24 cellular contexts compared by ENCODE assay signal in genomic region chr14:53950031-53950793, GRCh38. TPM values are rescaled to one million over a fixed set of nuclear protein-coding genes. Genes with fewer than 3 reads are reported as not detected.
DNase-seq lines count a peak whose midpoint lies in the region; TF ChIP-seq lines count a peak whose summit lies in the region.
"Had no signal": no experiment of that assay in that cellular context is flagged by ENCODE, and none has a peak within 500 bp of the region (broad histone marks: within the 10 kb centered on the region; RNA-seq: fewer than 3 reads in every experiment).

No MANE protein-coding gene starts in this region.

- H3K4me3 Mint-ChIP-seq in endodermal cell (peak overlapping the region; percentile 85), nephron (peak overlapping the region; percentile 91 to 100 (median 93))
- H3K4me3 Mint-ChIP-seq: activated naive CD4-positive, alpha-beta T cell treated with anti-CD3 and anti-CD28 coated beads, Interleukin-2, amount 10 ng/mL, durations not matched to agents 7 days and 5 days; activated T-cell treated with anti-CD3 and anti-CD28 coated beads, Interleukin-2, amount 50 U/mL, for 24 hours had no signal

- no peak overlapping the region for H3K9ac ChIP-seq in endodermal cell (ENCODE audit: extremely low read depth, low read length, poor library complexity, severe bottlenecking)

- no peak for TF ChIP-seq CTCF in endodermal cell (conservative IDR thresholded peaks at IDR 0.05)
- no peak for TF ChIP-seq CTCF in nephron (IDR thresholded peaks at IDR 0.05; ENCODE audit: unreplicated experiment in 3 of 3)
- TF ChIP-seq CTCF in transverse colon (IDR thresholded peaks at IDR 0.05): no peak

- H3K4me1 Mint-ChIP-seq in endodermal cell (peaks cover 35% of the 10 kb centered on the region), nephron (peaks cover 40% of the 10 kb centered on the region)

- H3K27ac Mint-ChIP-seq in endodermal cell (no peak overlapping the region), nephron (peak overlapping the region in 1 of 3 experiments; percentile 89)
- H3K27ac Mint-ChIP-seq: activated naive CD4-positive, alpha-beta T cell treated with anti-CD3 and anti-CD28 coated beads, Interleukin-2, amount 10 ng/mL, durations not matched to agents 7 days and 5 days; activated T-cell treated with anti-CD3 and anti-CD28 coated beads, Interleukin-2, amount 50 U/mL, for 24 hours; H9; naive thymus-derived CD4-positive, alpha-beta T cell; T-cell had no signal

- H3K4me3 ChIP-seq in endodermal cell (ENCODE audit: low read length) (peak overlapping the region; percentile 85), transverse colon (no peak overlapping the region)
- H3K4me3 ChIP-seq: ovary had no signal

- peaks cover 5% of the 10 kb centered on the region for H3K4me1 ChIP-seq in endodermal cell (ENCODE audit: control insufficient read depth, insufficient read depth, low read length)
- H3K4me1 ChIP-seq in transverse colon: peaks cover 0 to 37% (median 26%) of the 10 kb centered on the region in 4 donors

- TF ChIP-seq POLR2A in transverse colon (IDR thresholded peaks at IDR 0.05): no peak

- no peak for TF ChIP-seq EP300 in transverse colon (IDR thresholded peaks at IDR 0.05; ENCODE audit: low read depth)

- H3K36me3 ChIP-seq in endodermal cell (ENCODE audit: control insufficient read depth, insufficient read depth, low read length): peaks cover 26% of the 10 kb centered on the region
- H3K36me3 ChIP-seq in transverse colon: no peaks in the 10 kb centered on the region
- H3K36me3 ChIP-seq: ovary had no signal

- in situ Hi-C loops in transverse colon (cut with MboI; ENCODE audit: low pct_ligation_motif_present in 1 of 4, low pct_unique_long_range_greater_than_20kb in 1 of 4, low sequenced_read_pairs in 3 of 4): loop anchor here in 1 of 4 donors (25.0 kb wide), 1 partner anchor 387 kb away; no protein-coding TSS in a partner anchor

- no peak overlapping the region for H3K27ac ChIP-seq in endodermal cell (ENCODE audit: low read depth, low read length)
- H3K27ac ChIP-seq in transverse colon: peak overlapping the region in 3 of 4 donors; percentile 11 to 83 (median 15)
- H3K27ac ChIP-seq: HL-60, ovary, tibial artery had no signal

- 96% methylated on average over 15 to 24 of the region's 24 CpGs for WGBS in endodermal cell (ENCODE audit: insufficient coverage in 1 of 2, insufficient read length in 1 of 2), 2 experiments
- 89% methylated on average over 24 of the region's 24 CpGs; no CpG with 5 or more reads in 1 of the 2 donors for WGBS in transverse colon (ENCODE audit: low coverage in 1 of 2), 2 donors

- H3K27me3 Mint-ChIP-seq in endodermal cell (ENCODE audit: insufficient read depth) (peaks cover 79% of the 10 kb centered on the region), nephron (ENCODE audit: low read depth) (peaks cover 80% of the 10 kb centered on the region)

- DNase-seq in LoVo (ENCODE audit: low spot score) (peak; percentile 22), endodermal cell (no peak), transverse colon (no peak), NCI-H82 treated with DMSO at 0.1 percent for 48 hours (lab: John Stamatoyannopoulos, UW; ENCODE audit: unreplicated experiment) (no peak), kidney tubule cell (ENCODE audit: low spot score) (no peak)
- no peak for DNase-seq in stimulated activated naive CD4-positive, alpha-beta T cell (lab: John Stamatoyannopoulos, UW)
- DNase-seq: activated CD4-positive, CD25-positive, alpha-beta regulatory T cell treated with anti-CD3 and anti-CD28 coated beads, Interleukin-2, amount 50 U/mL, for 72 hours; activated naive CD4-positive, alpha-beta T cell treated with anti-CD3 and anti-CD28 coated beads, Interleukin-2, amount 10 ng/mL, durations not matched to agents 7 days and 5 days; activated T-cell treated with anti-CD3 and anti-CD28 coated beads, Interleukin-2, amount 50 U/mL, for 24 hours; amygdala; H9; head of caudate nucleus; naive thymus-derived CD4-positive, alpha-beta T cell; NCI-H1105 treated with DMSO at 0.1 percent for 48 hours; NCI-H510A; ovary; right cardiac atrium; SIG-M5; stimulated activated naive CD8-positive, alpha-beta T cell treated with anti-CD3 and anti-CD28 coated beads, Interleukin-15, Interleukin-2, amounts not matched to agents 100 U/mL and 50 U/mL, for 24 hours; T-cell; tibial artery had no signal

- H3K9me3 ChIP-seq in endodermal cell (ENCODE audit: control insufficient read depth, low read length) (no peaks in the 10 kb centered on the region), transverse colon (no peaks in the 10 kb centered on the region)
- H3K9me3 ChIP-seq: ovary, tibial artery had no signal

- H3K9me3 Mint-ChIP-seq in endodermal cell (no peaks in the 10 kb centered on the region), nephron (no peaks in the 10 kb centered on the region)
- H3K9me3 Mint-ChIP-seq: activated T-cell treated with anti-CD3 and anti-CD28 coated beads, Interleukin-2, amount 50 U/mL, for 24 hours; H9; T-cell had no signal

- H3K27me3 ChIP-seq in endodermal cell (ENCODE audit: control insufficient read depth, insufficient read depth, low read length, poor library complexity, severe bottlenecking) (peaks cover 46% of the 10 kb centered on the region), transverse colon (peaks cover 51% of the 10 kb centered on the region)
- H3K27me3 ChIP-seq: ovary had no signal

- intact Hi-C loops in transverse colon (cut with DNase I; ENCODE audit: low total_unique reads): loop anchor here (10.0 kb wide), 1 partner anchor 225 kb away; no protein-coding TSS in a partner anchor

- H3K36me3 Mint-ChIP-seq in endodermal cell (ENCODE audit: low read depth) (peaks cover 24% of the 10 kb centered on the region), nephron (ENCODE audit: low read depth) (peaks cover 38% of the 10 kb centered on the region)
- H3K36me3 Mint-ChIP-seq: naive thymus-derived CD4-positive, alpha-beta T cell; T-cell had no signal

RNA-seq across cellular contexts. Expression of gene BMP4, which starts 6.4 kb away (rescaled TPM):
- total RNA-seq in endodermal cell (10 to 100 TPM; 13.0 to 19.9 TPM), transverse colon (10 to 100 TPM in 3 of 4 donors, 1 to 10 TPM in 1; 7.2 to 56.5 (median 12.4) TPM)
- 23.8 TPM for polyA plus RNA-seq in endodermal cell (2013, experiment 1 of 2)
- 21.4 TPM for polyA plus RNA-seq in endodermal cell (2013, experiment 2 of 2)
- total RNA-seq: activated CD8-positive, alpha-beta memory T cell treated with anti-CD3 and anti-CD28 coated beads for 36 hours had no signal
